ENCODE assay signal across 8 cellular contexts in the genomic region with DNA sequence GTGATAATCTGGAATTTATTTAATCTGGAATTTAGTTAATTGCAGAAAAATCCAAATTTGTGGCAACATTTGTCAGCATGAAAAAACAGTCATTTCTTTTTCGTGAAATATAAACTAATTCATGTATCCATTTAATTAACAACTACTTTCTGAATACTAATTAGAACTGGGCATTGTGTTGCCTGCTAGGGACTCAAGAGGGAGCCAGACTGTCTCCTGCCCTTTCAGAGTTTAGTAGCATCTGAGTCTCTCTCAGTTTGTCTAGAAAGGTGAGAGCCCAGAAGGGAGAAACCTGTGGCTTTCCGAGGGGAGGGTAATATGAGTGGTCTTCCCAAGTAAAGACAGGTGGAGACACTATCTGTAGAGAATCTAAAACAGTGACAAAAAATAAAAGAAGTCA.
DNase-seq lines count a peak whose midpoint lies in the region; ATAC-seq and TF ChIP-seq lines count a peak whose summit lies in the region.

No MANE protein-coding gene starts in this region.

- TF ChIP-seq CTCF in GM12874 (IDR thresholded peaks at IDR 0.05; ENCODE audit: insufficient read depth, low read depth, low read length) (peak; percentile 52; the same call in 1 of the 2 replicates), fibroblast of the aortic adventitia (IDR thresholded peaks at IDR 0.05; ENCODE audit: insufficient read depth, low read length) (peak; percentile 25), transverse colon (IDR thresholded peaks at IDR 0.05) (peak in 1 of 5 experiments; percentile 9)

- no peaks in the 10 kb centered on the region for H3K27me3 ChIP-seq in transverse colon

- H3K4me3 Mint-ChIP-seq in activated CD4-positive, alpha-beta T cell treated with anti-CD3 and anti-CD28 coated beads, Interleukin-2, amount 10 ng/mL, durations not matched to agents 7 days and 5 days, result no peak overlapping the region

- no peaks in the 10 kb centered on the region for H3K36me3 Mint-ChIP-seq in activated CD4-positive, alpha-beta T cell treated with anti-CD3 and anti-CD28 coated beads, Interleukin-2, amount 10 ng/mL, durations not matched to agents 7 days and 5 days (ENCODE audit: low read depth)

- H3K4me1 Mint-ChIP-seq in activated CD4-positive, alpha-beta T cell treated with anti-CD3 and anti-CD28 coated beads, Interleukin-2, amount 10 ng/mL, durations not matched to agents 7 days and 5 days, result no peaks in the 10 kb centered on the region

- intact Hi-C loops in transverse colon (cut with DNase I; ENCODE audit: low total_unique reads), result no loop called here

- in situ Hi-C loops in transverse colon (cut with MboI; ENCODE audit: low pct_ligation_motif_present in 1 of 4, low pct_unique_long_range_greater_than_20kb in 1 of 4, low sequenced_read_pairs in 3 of 4), result no loop called here

- TF ChIP-seq POLR2A in transverse colon (IDR thresholded peaks at IDR 0.05), result no peak

- TF ChIP-seq RAD21 in Ishikawa (IDR thresholded peaks at IDR 0.05; ENCODE audit: low read depth), result peak; percentile 29; the same call in 1 of the 2 replicates

- H3K27me3 Mint-ChIP-seq in activated CD4-positive, alpha-beta T cell treated with anti-CD3 and anti-CD28 coated beads, Interleukin-2, amount 10 ng/mL, durations not matched to agents 7 days and 5 days, result peaks cover 10% of the 10 kb centered on the region

- H3K9me3 Mint-ChIP-seq in activated CD4-positive, alpha-beta T cell treated with anti-CD3 and anti-CD28 coated beads, Interleukin-2, amount 10 ng/mL, durations not matched to agents 7 days and 5 days, result no peaks in the 10 kb centered on the region

- no peaks in the 10 kb centered on the region for H3K4me1 ChIP-seq in transverse colon

- POLR2A ChIA-PET in activated CD4-positive, alpha-beta T cell treated with anti-CD3 and anti-CD28 coated beads, Interleukin-2, amount 10 ng/mL, durations not matched to agents 7 days and 5 days (lab: Charles Lee), result no interaction called here

- peak; percentile 73 for ATAC-seq in GM21447 (IDR thresholded peaks at IDR 0.05; ENCODE audit: unreplicated experiment)

- 51 to 60% methylated on average over 2 of the region's 2 CpGs for WGBS in transverse colon (ENCODE audit: low coverage in 1 of 2), 2 donors

- H3K27ac Mint-ChIP-seq in activated CD4-positive, alpha-beta T cell treated with anti-CD3 and anti-CD28 coated beads, Interleukin-2, amount 10 ng/mL, durations not matched to agents 7 days and 5 days, result no peak overlapping the region

- no peak overlapping the region for H3K27ac ChIP-seq in transverse colon

- H3K4me3 ChIP-seq in fibroblast of the aortic adventitia (ENCODE audit: low read depth, low read length) (no peak overlapping the region), transverse colon (no peak overlapping the region)

- DNase-seq in fibroblast of the aortic adventitia (ENCODE audit: low read depth), result peak; percentile 4
- DNase-seq in transverse colon, result no peak
- DNase-seq in activated CD4-positive, alpha-beta T cell treated with anti-CD3 and anti-CD28 coated beads, Interleukin-2, amount 10 ng/mL, durations not matched to agents 7 days and 5 days, result no peak
- DNase-seq in NCI-H2227 (lab: John Stamatoyannopoulos, UW; ENCODE audit: unreplicated experiment), result no peak
- no peak for DNase-seq in SIG-M5 (lab: John Stamatoyannopoulos, UW)

- TF ChIP-seq EP300 in Ishikawa (IDR thresholded peaks at IDR 0.05; ENCODE audit: borderline replicate concordance) (no peak), transverse colon (IDR thresholded peaks at IDR 0.05; ENCODE audit: low read depth) (no peak)

- H3K36me3 ChIP-seq in transverse colon, result no peaks in the 10 kb centered on the region

- no peaks in the 10 kb centered on the region for H3K9me3 ChIP-seq in transverse colon

- CTCF ChIA-PET in activated CD4-positive, alpha-beta T cell treated with anti-CD3 and anti-CD28 coated beads, Interleukin-2, amount 10 ng/mL, durations not matched to agents 7 days and 5 days (lab: Charles Lee), result no interaction called here

TF ChIP-seq in Ishikawa, 13 proteins besides CTCF, POLR2A, EP300 and RAD21:
- TF ChIP-seq FOXM1 (IDR thresholded peaks at IDR 0.05; ENCODE audit: borderline replicate concordance, low read depth), result no peak
- TF ChIP-seq NFIC (IDR thresholded peaks at IDR 0.05), result no peak
- no peak for TF ChIP-seq TEAD4 (IDR thresholded peaks at IDR 0.05)
- no peak for TF ChIP-seq YY1 (IDR thresholded peaks at IDR 0.05; ENCODE audit: low read depth)
- no peak for TF ChIP-seq TCF12 (IDR thresholded peaks at IDR 0.05; ENCODE audit: low read depth)
- TF ChIP-seq, protein P1, sequence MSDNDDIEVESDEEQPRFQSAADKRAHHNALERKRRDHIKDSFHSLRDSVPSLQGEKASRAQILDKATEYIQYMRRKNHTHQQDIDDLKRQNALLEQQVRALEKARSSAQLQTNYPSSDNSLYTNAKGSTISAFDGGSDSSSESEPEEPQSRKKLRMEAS (IDR thresholded peaks at IDR 0.05), result no peak
- TF ChIP-seq CREB1 (IDR thresholded peaks at IDR 0.05; ENCODE audit: low read depth), result no peak
- TF ChIP-seq TAF1 (IDR thresholded peaks at IDR 0.05; ENCODE audit: low read depth), result no peak
- no peak for TF ChIP-seq EGR1 (IDR thresholded peaks at IDR 0.05)
- TF ChIP-seq, protein P2, sequence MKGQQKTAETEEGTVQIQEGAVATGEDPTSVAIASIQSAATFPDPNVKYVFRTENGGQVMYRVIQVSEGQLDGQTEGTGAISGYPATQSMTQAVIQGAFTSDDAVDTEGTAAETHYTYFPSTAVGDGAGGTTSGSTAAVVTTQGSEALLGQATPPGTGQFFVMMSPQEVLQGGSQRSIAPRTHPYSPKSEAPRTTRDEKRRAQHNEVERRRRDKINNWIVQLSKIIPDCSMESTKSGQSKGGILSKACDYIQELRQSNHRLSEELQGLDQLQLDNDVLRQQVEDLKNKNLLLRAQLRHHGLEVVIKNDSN (IDR thresholded peaks at IDR 0.05), result no peak
- no peak for TF ChIP-seq CEBPB (IDR thresholded peaks at IDR 0.05)
- no peak for TF ChIP-seq ZBTB7A (IDR thresholded peaks at IDR 0.05; ENCODE audit: low read depth)
- TF ChIP-seq, protein P3, sequence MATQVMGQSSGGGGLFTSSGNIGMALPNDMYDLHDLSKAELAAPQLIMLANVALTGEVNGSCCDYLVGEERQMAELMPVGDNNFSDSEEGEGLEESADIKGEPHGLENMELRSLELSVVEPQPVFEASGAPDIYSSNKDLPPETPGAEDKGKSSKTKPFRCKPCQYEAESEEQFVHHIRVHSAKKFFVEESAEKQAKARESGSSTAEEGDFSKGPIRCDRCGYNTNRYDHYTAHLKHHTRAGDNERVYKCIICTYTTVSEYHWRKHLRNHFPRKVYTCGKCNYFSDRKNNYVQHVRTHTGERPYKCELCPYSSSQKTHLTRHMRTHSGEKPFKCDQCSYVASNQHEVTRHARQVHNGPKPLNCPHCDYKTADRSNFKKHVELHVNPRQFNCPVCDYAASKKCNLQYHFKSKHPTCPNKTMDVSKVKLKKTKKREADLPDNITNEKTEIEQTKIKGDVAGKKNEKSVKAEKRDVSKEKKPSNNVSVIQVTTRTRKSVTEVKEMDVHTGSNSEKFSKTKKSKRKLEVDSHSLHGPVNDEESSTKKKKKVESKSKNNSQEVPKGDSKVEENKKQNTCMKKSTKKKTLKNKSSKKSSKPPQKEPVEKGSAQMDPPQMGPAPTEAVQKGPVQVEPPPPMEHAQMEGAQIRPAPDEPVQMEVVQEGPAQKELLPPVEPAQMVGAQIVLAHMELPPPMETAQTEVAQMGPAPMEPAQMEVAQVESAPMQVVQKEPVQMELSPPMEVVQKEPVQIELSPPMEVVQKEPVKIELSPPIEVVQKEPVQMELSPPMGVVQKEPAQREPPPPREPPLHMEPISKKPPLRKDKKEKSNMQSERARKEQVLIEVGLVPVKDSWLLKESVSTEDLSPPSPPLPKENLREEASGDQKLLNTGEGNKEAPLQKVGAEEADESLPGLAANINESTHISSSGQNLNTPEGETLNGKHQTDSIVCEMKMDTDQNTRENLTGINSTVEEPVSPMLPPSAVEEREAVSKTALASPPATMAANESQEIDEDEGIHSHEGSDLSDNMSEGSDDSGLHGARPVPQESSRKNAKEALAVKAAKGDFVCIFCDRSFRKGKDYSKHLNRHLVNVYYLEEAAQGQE (IDR thresholded peaks at IDR 0.05; ENCODE audit: low read depth), result no peak
TF ChIP-seq in Ishikawa: peak in this region for 0.
